In the genomic region with DNA sequence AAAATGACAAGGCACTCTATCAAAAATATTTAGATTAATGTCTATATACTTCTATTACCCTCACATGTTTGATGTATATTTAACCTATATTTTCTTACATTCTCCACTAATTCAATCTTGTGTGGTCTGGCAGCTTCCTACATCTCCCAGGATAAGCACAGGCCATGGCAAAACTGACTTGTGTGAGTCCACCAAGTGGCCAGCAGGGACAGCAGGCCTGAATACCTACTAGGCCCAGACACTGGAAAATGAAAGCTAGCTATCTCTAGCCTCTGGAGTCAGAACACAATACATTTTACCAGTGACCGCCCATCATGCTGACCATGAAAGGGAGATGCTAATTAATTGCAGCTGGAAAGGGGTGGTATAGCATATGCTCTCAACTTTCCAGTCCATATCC, we compare ENCODE assay signal across 28 cellular contexts.
A peak's percentile ranks its signal among the peaks of the same experiment; 100 is the strongest.
DNase-seq lines count a peak whose midpoint lies in the region; ATAC-seq and TF ChIP-seq lines count a peak whose summit lies in the region.
"Had no signal": no experiment of that assay in that cellular context is flagged by ENCODE, and none has a peak within 500 bp of the region (broad histone marks: within the 10 kb centered on the region; RNA-seq: fewer than 3 reads in every experiment).

No MANE protein-coding gene starts in this region.

- H3K9me3 Mint-ChIP-seq in GM23338 (0 out of 3 replicates have a peak, but pooled peaks cover 1% of the 10 kb centered on the region), WTC11 (peaks cover 8% of the 10 kb centered on the region), neural progenitor cell (no peaks in the 10 kb centered on the region)
- H3K9me3 Mint-ChIP-seq: activated CD4-positive, alpha-beta T cell treated with anti-CD3 and anti-CD28 coated beads, Interleukin-2, amount 10 ng/mL, durations not matched to agents 7 days and 5 days; activated naive CD8-positive, alpha-beta T cell treated with anti-CD3 and anti-CD28 coated beads, Interleukin-2, amount 50 U/mL, for 24 hours; activated T-cell treated with anti-CD3 and anti-CD28 coated beads, Interleukin-2, amount 50 U/mL, for 24 hours; CD4-positive, alpha-beta T cell; IgD-negative memory B cell; T-helper 2 cell treated with Interferon-gamma antibody and Interleukin-4, amounts not matched to agents 5 μg/mL and 100 μg/mL, for 36 hours had no signal

- CTCF ChIA-PET in WTC11 (lab: Charles Lee) = interaction anchor here (0.9 to 1.2 kb wide), 3 partner anchors 56 to 245 kb away, joined by 3 read pairs; no protein-coding TSS in a partner anchor

- H3K4me1 ChIP-seq in GM23338 (ENCODE audit: insufficient read depth) (no peaks in the 10 kb centered on the region), neural progenitor cell (no peaks in the 10 kb centered on the region), SJCRH30 (no peaks in the 10 kb centered on the region)
- H3K4me1 ChIP-seq: esophagus muscularis mucosa, left lung, psoas muscle, suprapubic skin, uterus had no signal

- POLR2A ChIA-PET in WTC11 (lab: Charles Lee) = no interaction called here

- H3K36me3 ChIP-seq in GM23338 (ENCODE audit: insufficient read depth) = no peaks in the 10 kb centered on the region
- H3K36me3 ChIP-seq in neural progenitor cell = no peaks in the 10 kb centered on the region
- H3K36me3 ChIP-seq in SJCRH30 = no peaks in the 10 kb centered on the region
- H3K36me3 ChIP-seq: esophagus muscularis mucosa, left lung, suprapubic skin, uterus had no signal

- ATAC-seq in GM23338 (peak; percentile 65; the same call in 2 of the 3 replicates), WTC11 (peak; percentile 60), HG03520 (IDR thresholded peaks at IDR 0.05; ENCODE audit: unreplicated experiment) (no peak), GM21367 (IDR thresholded peaks at IDR 0.05; ENCODE audit: unreplicated experiment) (no peak)
- ATAC-seq: activated naive CD8-positive, alpha-beta T cell treated with anti-CD3 and anti-CD28 coated beads, Interleukin-2, amount 50 U/mL, for 24 hours; left lung; psoas muscle had no signal

- no peak overlapping the region for H3K27ac Mint-ChIP-seq in GM23338
- H3K27ac Mint-ChIP-seq in WTC11 = no peak overlapping the region
- H3K27ac Mint-ChIP-seq in neural progenitor cell = no peak overlapping the region
- H3K27ac Mint-ChIP-seq: activated CD4-positive, alpha-beta T cell treated with anti-CD3 and anti-CD28 coated beads, Interleukin-2, amount 10 ng/mL, durations not matched to agents 7 days and 5 days; activated naive CD8-positive, alpha-beta T cell treated with anti-CD3 and anti-CD28 coated beads, Interleukin-2, amount 50 U/mL, for 24 hours; activated T-cell treated with anti-CD3 and anti-CD28 coated beads, Interleukin-2, amount 50 U/mL, for 24 hours; CD4-positive, alpha-beta T cell; IgD-negative memory B cell; T-helper 2 cell treated with Interferon-gamma antibody and Interleukin-4, amounts not matched to agents 5 μg/mL and 100 μg/mL, for 36 hours had no signal

- H2AFZ ChIP-seq in GM23338 (no peak overlapping the region), neural progenitor cell (replicated peaks) (no peak overlapping the region)
- H2AFZ ChIP-seq: hepatocyte had no signal

- DNase-seq in GM23338 (ENCODE audit: low spot score) (peak; percentile 44), HuH-7.5 (ENCODE audit: low spot score) (peak; percentile 3), WTC11 (ENCODE audit: low spot score) (no peak), neural progenitor cell (ENCODE audit: low spot score) (peak; percentile 38), SJCRH30 (no peak)
- DNase-seq: activated CD4-positive, alpha-beta T cell treated with anti-CD3 and anti-CD28 coated beads, Interleukin-2, amount 10 ng/mL, durations not matched to agents 7 days and 5 days; activated gamma-delta T cell; activated naive CD8-positive, alpha-beta T cell treated with anti-CD3 and anti-CD28 coated beads, Interleukin-2, amount 50 U/mL, for 24 hours; activated T-cell treated with anti-CD3 and anti-CD28 coated beads, Interleukin-2, amount 50 U/mL, for 24 hours; caudate nucleus; CD4-positive, alpha-beta T cell; cortex of kidney; foreskin melanocyte; left lung; NCI-H1105 treated with DMSO at 0.1 percent for 48 hours; NCI-H2029 treated with DMSO at 0.1 percent for 48 hours; NCI-H748 treated with DMSO at 0.1 percent for 48 hours; psoas muscle; stimulated activated CD4-positive, alpha-beta T cell treated with anti-CD3 and anti-CD28 coated beads, Interleukin-15, amount 100 ng/mL, for 24 hours; stimulated activated naive CD4-positive, alpha-beta T cell; uterus had no signal

- H3K9me3 ChIP-seq in neural progenitor cell (ENCODE audit: low read depth) (no peaks in the 10 kb centered on the region), SJCRH30 (replicated peaks) (no peaks in the 10 kb centered on the region)
- H3K9me3 ChIP-seq: esophagus muscularis mucosa, left lung, psoas muscle, suprapubic skin, uterus had no signal

- no peaks in the 10 kb centered on the region for H4K20me1 ChIP-seq in GM23338 (replicated peaks; ENCODE audit: insufficient read depth)
- no peaks in the 10 kb centered on the region for H4K20me1 ChIP-seq in neural progenitor cell (ENCODE audit: low read depth)

- H3K27ac ChIP-seq in GM23338 (ENCODE audit: low read depth) (no peak overlapping the region), neural progenitor cell (no peak overlapping the region), SJCRH30 (no peak overlapping the region)
- H3K27ac ChIP-seq: esophagus muscularis mucosa, hepatocyte, left lung, psoas muscle, uterus had no signal

- H3K4me2 ChIP-seq in GM23338 (no peak overlapping the region), neural progenitor cell (no peak overlapping the region)
- H3K4me2 ChIP-seq: hepatocyte had no signal

- no peak overlapping the region for H3K9ac ChIP-seq in neural progenitor cell

- H3F3A ChIP-seq in GM23338 (replicated peaks; ENCODE audit: low read depth) (no peaks in the 10 kb centered on the region), neural progenitor cell (ENCODE audit: low read depth) (no peaks in the 10 kb centered on the region)

- H3K36me3 Mint-ChIP-seq in GM23338 (ENCODE audit: low read depth) = no peaks in the 10 kb centered on the region
- H3K36me3 Mint-ChIP-seq in WTC11 = no peaks in the 10 kb centered on the region
- no peaks in the 10 kb centered on the region for H3K36me3 Mint-ChIP-seq in neural progenitor cell
- H3K36me3 Mint-ChIP-seq: IgD-negative memory B cell had no signal

- H3K4me3 Mint-ChIP-seq in GM23338 = no peak overlapping the region
- no peak overlapping the region for H3K4me3 Mint-ChIP-seq in WTC11
- no peak overlapping the region for H3K4me3 Mint-ChIP-seq in neural progenitor cell
- H3K4me3 Mint-ChIP-seq: activated CD4-positive, alpha-beta T cell treated with anti-CD3 and anti-CD28 coated beads, Interleukin-2, amount 10 ng/mL, durations not matched to agents 7 days and 5 days; activated naive CD8-positive, alpha-beta T cell treated with anti-CD3 and anti-CD28 coated beads, Interleukin-2, amount 50 U/mL, for 24 hours; activated T-cell treated with anti-CD3 and anti-CD28 coated beads, Interleukin-2, amount 50 U/mL, for 24 hours; CD4-positive, alpha-beta T cell; IgD-negative memory B cell; T-helper 2 cell treated with Interferon-gamma antibody and Interleukin-4, amounts not matched to agents 5 μg/mL and 100 μg/mL, for 36 hours had no signal

- H3K4me1 Mint-ChIP-seq in GM23338 (no peaks in the 10 kb centered on the region), WTC11 (no peaks in the 10 kb centered on the region), neural progenitor cell (no peaks in the 10 kb centered on the region)
- H3K4me1 Mint-ChIP-seq: activated CD4-positive, alpha-beta T cell treated with anti-CD3 and anti-CD28 coated beads, Interleukin-2, amount 10 ng/mL, durations not matched to agents 7 days and 5 days; activated naive CD8-positive, alpha-beta T cell treated with anti-CD3 and anti-CD28 coated beads, Interleukin-2, amount 50 U/mL, for 24 hours; IgD-negative memory B cell had no signal

- peak; percentile 15 to 32; a peak in 1 of 4 replicates for TF ChIP-seq CTCF in GM23338 (conservative IDR thresholded peaks at IDR 0.05; ENCODE audit: low read depth in 2 of 2)
- no peak for TF ChIP-seq CTCF in WTC11 (IDR thresholded peaks at IDR 0.05)
- peak; percentile 36 for TF ChIP-seq CTCF in neural progenitor cell (IDR thresholded peaks at IDR 0.05)

- H3K27me3 ChIP-seq in GM23338 (ENCODE audit: insufficient read depth) (no peaks in the 10 kb centered on the region), neural progenitor cell (no peaks in the 10 kb centered on the region), SJCRH30 (no peaks in the 10 kb centered on the region)
- H3K27me3 ChIP-seq: esophagus muscularis mucosa, hepatocyte, left lung, suprapubic skin, uterus had no signal

- no peaks in the 10 kb centered on the region for H3K79me2 ChIP-seq in GM23338 (replicated peaks; ENCODE audit: insufficient read depth)
- H3K79me2 ChIP-seq in neural progenitor cell (ENCODE audit: low read depth) = no peaks in the 10 kb centered on the region
- H3K79me2 ChIP-seq: hepatocyte had no signal

- H3K27me3 Mint-ChIP-seq in GM23338 (ENCODE audit: insufficient read depth, low read depth, poor library complexity) = no peaks in the 10 kb centered on the region
- no peaks in the 10 kb centered on the region for H3K27me3 Mint-ChIP-seq in WTC11 (ENCODE audit: low read depth)
- H3K27me3 Mint-ChIP-seq in neural progenitor cell (ENCODE audit: insufficient read depth, low read depth) = peaks cover under 1% of the 10 kb centered on the region
- H3K27me3 Mint-ChIP-seq: activated CD4-positive, alpha-beta T cell treated with anti-CD3 and anti-CD28 coated beads, Interleukin-2, amount 10 ng/mL, durations not matched to agents 7 days and 5 days; CD4-positive, alpha-beta T cell; IgD-negative memory B cell had no signal

- no peak overlapping the region for H3K4me3 ChIP-seq in GM23338
- no peak overlapping the region for H3K4me3 ChIP-seq in neural progenitor cell
- H3K4me3 ChIP-seq in SJCRH30 = no peak overlapping the region
- H3K4me3 ChIP-seq: esophagus muscularis mucosa, hepatocyte, left lung, psoas muscle, suprapubic skin, uterus had no signal

- H3K9me2 ChIP-seq in GM23338 (ENCODE audit: insufficient read depth) = peaks cover 20% of the 10 kb centered on the region

TF ChIP-seq in GM23338, 12 proteins besides CTCF, POLR2A, EP300 and RAD21 (continues in another document):
- TF ChIP-seq STAT1 (IDR thresholded peaks at IDR 0.05; ENCODE audit: unreplicated experiment) (no peak), EZH2 (IDR thresholded peaks at IDR 0.05; ENCODE audit: low read depth, unreplicated experiment) (no peak)

TF ChIP-seq in WTC11, 78 proteins besides CTCF, POLR2A, EP300 and RAD21 (continues in another document):
- TF ChIP-seq, protein P1, sequence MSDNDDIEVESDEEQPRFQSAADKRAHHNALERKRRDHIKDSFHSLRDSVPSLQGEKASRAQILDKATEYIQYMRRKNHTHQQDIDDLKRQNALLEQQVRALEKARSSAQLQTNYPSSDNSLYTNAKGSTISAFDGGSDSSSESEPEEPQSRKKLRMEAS (CRISPR knock-in tag; IDR thresholded peaks at IDR 0.05) = no peak
- no peak for TF ChIP-seq EMX1 (CRISPR knock-in tag; IDR thresholded peaks at IDR 0.05)
- no peak for TF ChIP-seq SMAD3 (CRISPR knock-in tag; IDR thresholded peaks at IDR 0.05; ENCODE audit: borderline replicate concordance)
- no peak for TF ChIP-seq ATF1 (CRISPR knock-in tag; IDR thresholded peaks at IDR 0.05)
- no peak for TF ChIP-seq MYBL2 (CRISPR knock-in tag; IDR thresholded peaks at IDR 0.05)
- TF ChIP-seq ZNF671 (CRISPR knock-in tag; IDR thresholded peaks at IDR 0.05) = no peak
- no peak for TF ChIP-seq RORB (CRISPR knock-in tag; IDR thresholded peaks at IDR 0.05)
- no peak for TF ChIP-seq NR2C2 (CRISPR knock-in tag; IDR thresholded peaks at IDR 0.05)

Comparison
In these comparisons a context has a peak if more than half of its experiments do, and no peak if none do; other contexts are left out.
1. ATAC-seq: peak in GM23338 (single experiment) and WTC11 (single experiment); none in HG03520 (single experiment) and GM21367 (single experiment).
2. DNase-seq: peak in GM23338 (single experiment), HuH-7.5 (single experiment) and neural progenitor cell (single experiment); none in WTC11 (single experiment) and SJCRH30 (0 of 2).